ENCODE assay signal across 18 cellular contexts in genomic region chr18:76213996-76214395, GRCh38.
DNase-seq lines count a peak whose midpoint lies in the region; TF ChIP-seq lines count a peak whose summit lies in the region.
"Had no signal": no experiment of that assay in that cellular context is flagged by ENCODE, and none has a peak within 500 bp of the region (broad histone marks: within the 10 kb centered on the region; RNA-seq: fewer than 3 reads in every experiment).

No MANE protein-coding gene starts in this region.

- in situ Hi-C loops in mammary epithelial cell (cut with MboI; ENCODE audit: low sequenced_read_pairs in 2 of 2) = no loop called here

- no peaks in the 10 kb centered on the region for H3K27me3 ChIP-seq in mammary epithelial cell (ENCODE audit: insufficient read depth, low read length)

- CTCF ChIA-PET in mammary epithelial cell (lab: Charles Lee; ENCODE audit: low non-redundant PET) = no interaction called here

- no TSS peak for BruUV-seq in mammary epithelial cell (replicated peaks; lab: Mats Ljungman, UMichigan)

- no peak overlapping the region for H2AFZ ChIP-seq in mammary epithelial cell (ENCODE audit: low read depth, low read length)
- H2AFZ ChIP-seq: GM23248 had no signal

- H3K4me3 ChIP-seq in mesodermal cell (ENCODE audit: extremely low read depth, insufficient read depth, low read length, poor library complexity, severe bottlenecking) (no peak overlapping the region), mammary epithelial cell (replicated peaks in 1 of 3; ENCODE audit: insufficient read depth in 1 of 3, low read depth in 2 of 3, low read length in 3 of 3) (no peak overlapping the region)
- H3K4me3 ChIP-seq: GM23248 had no signal

- intact Hi-C loops in mammary epithelial cell (cut with micrococcal nuclease) = no loop called here

- WGBS in mesodermal cell (ENCODE audit: insufficient coverage in 2 of 2), 2 experiments = no CpG with 5 or more reads among the region's 3 CpGs
- 2% methylated on average over 3 of the region's 3 CpGs for WGBS in mammary epithelial cell (ENCODE audit: low coverage, missing lambda C conversion rate)

- no peaks in the 10 kb centered on the region for H3K36me3 ChIP-seq in mesodermal cell (ENCODE audit: control insufficient read depth, insufficient read depth, low read length)
- no peaks in the 10 kb centered on the region for H3K36me3 ChIP-seq in mammary epithelial cell (ENCODE audit: insufficient read depth, low read length)

- H3K79me2 ChIP-seq in mammary epithelial cell (ENCODE audit: insufficient read depth, low read length) = no peaks in the 10 kb centered on the region

- no peaks in the 10 kb centered on the region for H3K9me3 ChIP-seq in mesodermal cell (ENCODE audit: control insufficient read depth, low read length)
- H3K9me3 ChIP-seq in mammary epithelial cell (replicated peaks; ENCODE audit: insufficient read depth, low read length) = no peaks in the 10 kb centered on the region

- H3K4me1 ChIP-seq in mesodermal cell (ENCODE audit: control insufficient read depth, insufficient read depth, low read length, poor library complexity, severe bottlenecking) (no peaks in the 10 kb centered on the region), mammary epithelial cell (ENCODE audit: insufficient read depth, low read length) (peaks cover 11% of the 10 kb centered on the region)

- DNase-seq in NCI-H1417 (lab: John Stamatoyannopoulos, UW) (peak in 2 of 3 experiments; percentile 10 to 67), NCI-H1417 treated with DMSO at 0.1 percent for 48 hours (lab: John Stamatoyannopoulos, UW) (no peak), NCI-H1436 treated with DMSO at 0.1 percent for 48 hours (lab: John Stamatoyannopoulos, UW) (peak; percentile 18), NCI-H69 (lab: John Stamatoyannopoulos, UW) (peak; percentile 81), DMS 273 (lab: John Stamatoyannopoulos, UW; ENCODE audit: unreplicated experiment) (no peak), NCI-H2171 (lab: John Stamatoyannopoulos, UW) (no peak), mammary epithelial cell (no peak)
- DNase-seq: 8988T, DMS79, GM23248, KBM-7, NCI-H1105, NCI-H2227 treated with DMSO at 0.1 percent for 48 hours, NCI-H82, T-helper 9 cell had no signal

- dilution Hi-C loops in mammary epithelial cell (cut with HindIII; ENCODE audit: low sequenced_read_pairs) = no loop called here

- no peaks in the 10 kb centered on the region for H4K20me1 ChIP-seq in mammary epithelial cell (ENCODE audit: insufficient read depth, low read length)

- H3K27ac ChIP-seq in mesodermal cell (ENCODE audit: low read depth, low read length, severe bottlenecking) = peak overlapping the region; percentile 53
- no peak overlapping the region for H3K27ac ChIP-seq in mammary epithelial cell (ENCODE audit: insufficient read depth, low read depth, low read length)
- H3K27ac ChIP-seq: C4-2B, GM23248, RWPE1 had no signal

- no peak overlapping the region for H3K4me2 ChIP-seq in mammary epithelial cell (ENCODE audit: insufficient read depth, low read depth, low read length)

- no peak for TF ChIP-seq CTCF in mammary epithelial cell (conservative IDR thresholded peaks at IDR 0.05 in 1 of 2, IDR thresholded peaks at IDR 0.05 in 1 of 2; ENCODE audit: extremely low read depth in 1 of 2, insufficient read depth in 1 of 2, low read depth in 1 of 2, low read length in 2 of 2)

- no peak overlapping the region for H3K9ac ChIP-seq in mammary epithelial cell (ENCODE audit: insufficient read depth, low read length)
- H3K9ac ChIP-seq: GM23248 had no signal

Comparison
In these comparisons a context has a peak if more than half of its experiments do, and no peak if none do; other contexts are left out.
1. DNase-seq: peak in NCI-H1417 (2 of 3), NCI-H1436 treated with DMSO at 0.1 percent for 48 hours (single experiment) and NCI-H69 (single experiment); none in NCI-H1417 treated with DMSO at 0.1 percent for 48 hours (single experiment), DMS 273 (single experiment), NCI-H2171 (single experiment) and mammary epithelial cell (single experiment).